Comparison of ENCODE assay signal across 10 cellular contexts in the genomic region with DNA sequence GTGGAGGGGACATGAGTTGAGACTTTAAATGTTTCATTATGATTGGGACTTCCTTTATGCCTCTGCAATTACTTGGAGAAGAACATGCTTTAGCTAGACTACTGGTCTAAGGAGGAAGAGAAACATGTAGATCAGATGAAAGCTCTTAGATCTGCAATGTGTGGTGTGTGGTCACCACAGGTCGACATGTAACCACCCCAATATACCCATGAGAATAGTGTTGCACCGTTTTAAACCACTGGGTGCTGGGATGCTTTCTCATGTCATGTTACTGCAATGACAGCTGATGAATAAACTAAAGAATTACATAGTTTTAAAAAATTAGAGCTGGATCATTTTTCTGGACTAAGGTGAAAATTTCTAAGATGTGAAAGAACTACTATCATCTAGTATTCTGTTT.
DNase-seq lines count a peak whose midpoint lies in the region; ATAC-seq and TF ChIP-seq lines count a peak whose summit lies in the region.
"Had no signal": no experiment of that assay in that cellular context is flagged by ENCODE, and none has a peak within 500 bp of the region (broad histone marks: within the 10 kb centered on the region; RNA-seq: fewer than 3 reads in every experiment).

No MANE protein-coding gene starts in this region.

- H3K27ac ChIP-seq in GM23338 (ENCODE audit: low read depth), result no peak overlapping the region
- H3K27ac ChIP-seq in hepatocyte, result no peak overlapping the region

- peaks cover 26% of the 10 kb centered on the region for H3K4me1 Mint-ChIP-seq in GM23338
- H3K4me1 Mint-ChIP-seq in stimulated activated naive B cell treated with anti-CD40 and anti-IgM and Interleukin-4, amounts not matched to agents 10 μg/mL and 1 μg/mL and 100 μg/mL, for 72 hours, result no peaks in the 10 kb centered on the region

- H3K4me3 ChIP-seq in GM23338 (no peak overlapping the region), hepatocyte (no peak overlapping the region)

- no peaks in the 10 kb centered on the region for H3K36me3 Mint-ChIP-seq in GM23338 (ENCODE audit: low read depth)
- H3K36me3 Mint-ChIP-seq in stimulated activated naive B cell treated with anti-CD40 and anti-IgM and Interleukin-4, amounts not matched to agents 10 μg/mL and 1 μg/mL and 100 μg/mL, for 72 hours, result no peaks in the 10 kb centered on the region

- no peak for ATAC-seq in GM23338
- peak; percentile 100 for ATAC-seq in HG03175 (IDR thresholded peaks at IDR 0.05; ENCODE audit: unreplicated experiment)
- peak; percentile 95 to 99 for ATAC-seq in stimulated activated naive B cell treated with anti-CD40 and anti-IgM and Interleukin-4, amounts not matched to agents 10 μg/mL and 1 μg/mL and 100 μg/mL, for 72 hours (replicated peaks)
- ATAC-seq: effector memory CD8-positive, alpha-beta T cell had no signal

- H3K4me1 ChIP-seq in GM23338 (ENCODE audit: insufficient read depth) (peaks cover 25% of the 10 kb centered on the region), hepatocyte (ENCODE audit: insufficient read depth) (no peaks in the 10 kb centered on the region)

- H3K9me3 Mint-ChIP-seq in GM23338, result no peaks in the 10 kb centered on the region
- peaks cover 3 to 4% of the 10 kb centered on the region in 2 donors for H3K9me3 Mint-ChIP-seq in stimulated activated naive B cell treated with anti-CD40 and anti-IgM and Interleukin-4, amounts not matched to agents 10 μg/mL and 1 μg/mL and 100 μg/mL, for 72 hours

- H3K4me2 ChIP-seq in GM23338 (no peak overlapping the region), hepatocyte (no peak overlapping the region)

- H3K79me2 ChIP-seq in GM23338 (replicated peaks; ENCODE audit: insufficient read depth) (no peaks in the 10 kb centered on the region), hepatocyte (no peaks in the 10 kb centered on the region)

- no peaks in the 10 kb centered on the region for H3F3A ChIP-seq in GM23338 (replicated peaks; ENCODE audit: low read depth)

- TF ChIP-seq CTCF in GM23338 (conservative IDR thresholded peaks at IDR 0.05; ENCODE audit: low read depth in 2 of 2) (no peak), hepatocyte (IDR thresholded peaks at IDR 0.05; ENCODE audit: poor library complexity) (no peak)

- H3K9me2 ChIP-seq in GM23338 (ENCODE audit: insufficient read depth) (0 out of 2 replicates have a peak, but pooled peaks cover 4% of the 10 kb centered on the region), hepatocyte (replicated peaks; ENCODE audit: insufficient read depth) (no peaks in the 10 kb centered on the region)

- no peaks in the 10 kb centered on the region for H3K27me3 Mint-ChIP-seq in GM23338 (ENCODE audit: insufficient read depth, low read depth, poor library complexity)
- no peaks in the 10 kb centered on the region for H3K27me3 Mint-ChIP-seq in stimulated activated naive B cell treated with anti-CD40 and anti-IgM and Interleukin-4, amounts not matched to agents 10 μg/mL and 1 μg/mL and 100 μg/mL, for 72 hours
- H3K27me3 Mint-ChIP-seq: effector memory CD8-positive, alpha-beta T cell had no signal

- H4K20me1 ChIP-seq in GM23338 (replicated peaks; ENCODE audit: insufficient read depth) (no peaks in the 10 kb centered on the region), hepatocyte (ENCODE audit: insufficient read depth, poor library complexity, severe bottlenecking) (no peaks in the 10 kb centered on the region)

- 83% methylated on average over 2 of the region's 2 CpGs for WGBS in hepatocyte (ENCODE audit: low lambda C conversion rate, missing lambda C conversion rate)

- H3K9me3 ChIP-seq in hepatocyte (ENCODE audit: low read depth), result no peaks in the 10 kb centered on the region

- no peaks in the 10 kb centered on the region for H3K27me3 ChIP-seq in GM23338 (ENCODE audit: insufficient read depth)
- H3K27me3 ChIP-seq in hepatocyte, result no peaks in the 10 kb centered on the region

- H2AFZ ChIP-seq in GM23338 (peak overlapping the region; percentile 74; the same call in 1 of the 2 replicates), hepatocyte (no peak overlapping the region)

- H3K27ac Mint-ChIP-seq in GM23338, result no peak overlapping the region
- H3K27ac Mint-ChIP-seq in stimulated activated naive B cell treated with anti-CD40 and anti-IgM and Interleukin-4, amounts not matched to agents 10 μg/mL and 1 μg/mL and 100 μg/mL, for 72 hours, result no peak overlapping the region
- H3K27ac Mint-ChIP-seq: effector memory CD8-positive, alpha-beta T cell had no signal

- DNase-seq in GM19238 (ENCODE audit: insufficient read length, low spot score), result peak; percentile 11
- DNase-seq in GM23338 (ENCODE audit: low spot score), result no peak
- peak; percentile 5 for DNase-seq in stimulated activated naive B cell treated with anti-CD40 and anti-IgM and Interleukin-4, amounts not matched to agents 10 μg/mL and 1 μg/mL and 100 μg/mL, for 72 hours
- no peak for DNase-seq in COLO668 (lab: John Stamatoyannopoulos, UW; ENCODE audit: unreplicated experiment)
- no peak for DNase-seq in hepatocyte (ENCODE audit: low spot score)
- no peak for DNase-seq in activated naive CD4-positive, alpha-beta T cell treated with Interleukin-2 at 50 U/mL for 16 hours
- DNase-seq: effector memory CD8-positive, alpha-beta T cell; NCI-H774; T-helper 1 cell had no signal

- no peak overlapping the region for H3K4me3 Mint-ChIP-seq in GM23338
- H3K4me3 Mint-ChIP-seq in stimulated activated naive B cell treated with anti-CD40 and anti-IgM and Interleukin-4, amounts not matched to agents 10 μg/mL and 1 μg/mL and 100 μg/mL, for 72 hours, result no peak overlapping the region
- H3K4me3 Mint-ChIP-seq: effector memory CD8-positive, alpha-beta T cell had no signal

- H3K36me3 ChIP-seq in GM23338 (ENCODE audit: insufficient read depth), result no peaks in the 10 kb centered on the region
- no peaks in the 10 kb centered on the region for H3K36me3 ChIP-seq in hepatocyte (replicated peaks; ENCODE audit: insufficient read depth, low read depth)

TF ChIP-seq in GM23338, 12 proteins besides CTCF, POLR2A, EP300 and RAD21 (continues in another document):
- TF ChIP-seq, protein P1, sequence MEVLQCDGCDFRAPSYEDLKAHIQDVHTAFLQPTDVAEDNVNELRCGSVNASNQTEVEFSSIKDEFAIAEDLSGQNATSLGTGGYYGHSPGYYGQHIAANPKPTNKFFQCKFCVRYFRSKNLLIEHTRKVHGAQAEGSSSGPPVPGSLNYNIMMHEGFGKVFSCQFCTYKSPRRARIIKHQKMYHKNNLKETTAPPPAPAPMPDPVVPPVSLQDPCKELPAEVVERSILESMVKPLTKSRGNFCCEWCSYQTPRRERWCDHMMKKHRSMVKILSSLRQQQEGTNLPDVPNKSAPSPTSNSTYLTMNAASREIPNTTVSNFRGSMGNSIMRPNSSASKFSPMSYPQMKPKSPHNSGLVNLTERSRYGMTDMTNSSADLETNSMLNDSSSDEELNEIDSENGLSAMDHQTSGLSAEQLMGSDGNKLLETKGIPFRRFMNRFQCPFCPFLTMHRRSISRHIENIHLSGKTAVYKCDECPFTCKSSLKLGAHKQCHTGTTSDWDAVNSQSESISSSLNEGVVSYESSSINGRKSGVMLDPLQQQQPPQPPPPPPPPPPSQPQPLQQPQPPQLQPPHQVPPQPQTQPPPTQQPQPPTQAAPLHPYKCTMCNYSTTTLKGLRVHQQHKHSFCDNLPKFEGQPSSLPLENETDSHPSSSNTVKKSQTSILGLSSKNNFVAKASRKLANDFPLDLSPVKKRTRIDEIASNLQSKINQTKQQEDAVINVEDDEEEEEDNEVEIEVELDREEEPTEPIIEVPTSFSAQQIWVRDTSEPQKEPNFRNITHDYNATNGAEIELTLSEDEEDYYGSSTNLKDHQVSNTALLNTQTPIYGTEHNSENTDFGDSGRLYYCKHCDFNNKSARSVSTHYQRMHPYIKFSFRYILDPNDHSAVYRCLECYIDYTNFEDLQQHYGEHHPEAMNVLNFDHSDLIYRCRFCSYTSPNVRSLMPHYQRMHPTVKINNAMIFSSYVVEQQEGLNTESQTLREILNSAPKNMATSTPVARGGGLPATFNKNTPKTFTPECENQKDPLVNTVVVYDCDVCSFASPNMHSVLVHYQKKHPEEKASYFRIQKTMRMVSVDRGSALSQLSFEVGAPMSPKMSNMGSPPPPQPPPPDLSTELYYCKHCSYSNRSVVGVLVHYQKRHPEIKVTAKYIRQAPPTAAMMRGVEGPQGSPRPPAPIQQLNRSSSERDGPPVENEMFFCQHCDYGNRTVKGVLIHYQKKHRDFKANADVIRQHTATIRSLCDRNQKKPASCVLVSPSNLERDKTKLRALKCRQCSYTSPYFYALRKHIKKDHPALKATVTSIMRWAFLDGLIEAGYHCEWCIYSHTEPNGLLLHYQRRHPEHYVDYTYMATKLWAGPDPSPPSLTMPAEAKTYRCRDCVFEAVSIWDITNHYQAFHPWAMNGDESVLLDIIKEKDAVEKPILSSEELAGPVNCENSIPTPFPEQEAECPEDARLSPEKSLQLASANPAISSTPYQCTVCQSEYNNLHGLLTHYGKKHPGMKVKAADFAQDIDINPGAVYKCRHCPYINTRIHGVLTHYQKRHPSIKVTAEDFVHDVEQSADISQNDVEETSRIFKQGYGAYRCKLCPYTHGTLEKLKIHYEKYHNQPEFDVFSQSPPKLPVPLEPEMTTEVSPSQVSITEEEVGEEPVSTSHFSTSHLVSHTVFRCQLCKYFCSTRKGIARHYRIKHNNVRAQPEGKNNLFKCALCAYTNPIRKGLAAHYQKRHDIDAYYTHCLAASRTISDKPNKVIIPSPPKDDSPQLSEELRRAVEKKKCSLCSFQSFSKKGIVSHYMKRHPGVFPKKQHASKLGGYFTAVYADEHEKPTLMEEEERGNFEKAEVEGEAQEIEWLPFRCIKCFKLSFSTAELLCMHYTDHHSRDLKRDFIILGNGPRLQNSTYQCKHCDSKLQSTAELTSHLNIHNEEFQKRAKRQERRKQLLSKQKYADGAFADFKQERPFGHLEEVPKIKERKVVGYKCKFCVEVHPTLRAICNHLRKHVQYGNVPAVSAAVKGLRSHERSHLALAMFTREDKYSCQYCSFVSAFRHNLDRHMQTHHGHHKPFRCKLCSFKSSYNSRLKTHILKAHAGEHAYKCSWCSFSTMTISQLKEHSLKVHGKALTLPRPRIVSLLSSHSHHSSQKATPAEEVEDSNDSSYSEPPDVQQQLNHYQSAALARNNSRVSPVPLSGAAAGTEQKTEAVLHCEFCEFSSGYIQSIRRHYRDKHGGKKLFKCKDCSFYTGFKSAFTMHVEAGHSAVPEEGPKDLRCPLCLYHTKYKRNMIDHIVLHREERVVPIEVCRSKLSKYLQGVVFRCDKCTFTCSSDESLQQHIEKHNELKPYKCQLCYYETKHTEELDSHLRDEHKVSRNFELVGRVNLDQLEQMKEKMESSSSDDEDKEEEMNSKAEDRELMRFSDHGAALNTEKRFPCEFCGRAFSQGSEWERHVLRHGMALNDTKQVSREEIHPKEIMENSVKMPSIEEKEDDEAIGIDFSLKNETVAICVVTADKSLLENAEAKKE (CRISPR knock-in tag; IDR thresholded peaks at IDR 0.05), result no peak
- TF ChIP-seq, protein P2, sequence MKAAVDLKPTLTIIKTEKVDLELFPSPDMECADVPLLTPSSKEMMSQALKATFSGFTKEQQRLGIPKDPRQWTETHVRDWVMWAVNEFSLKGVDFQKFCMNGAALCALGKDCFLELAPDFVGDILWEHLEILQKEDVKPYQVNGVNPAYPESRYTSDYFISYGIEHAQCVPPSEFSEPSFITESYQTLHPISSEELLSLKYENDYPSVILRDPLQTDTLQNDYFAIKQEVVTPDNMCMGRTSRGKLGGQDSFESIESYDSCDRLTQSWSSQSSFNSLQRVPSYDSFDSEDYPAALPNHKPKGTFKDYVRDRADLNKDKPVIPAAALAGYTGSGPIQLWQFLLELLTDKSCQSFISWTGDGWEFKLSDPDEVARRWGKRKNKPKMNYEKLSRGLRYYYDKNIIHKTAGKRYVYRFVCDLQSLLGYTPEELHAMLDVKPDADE (IDR thresholded peaks at IDR 0.05), result no peak

Comparison
In these comparisons a context has a peak if more than half of its experiments do, and no peak if none do; other contexts are left out.
1. DNase-seq: peak in GM19238 (single experiment) and stimulated activated naive B cell treated with anti-CD40 and anti-IgM and Interleukin-4, amounts not matched to agents 10 μg/mL and 1 μg/mL and 100 μg/mL, for 72 hours (single experiment); none in GM23338 (single experiment), COLO668 (single experiment), hepatocyte (single experiment) and activated naive CD4-positive, alpha-beta T cell treated with Interleukin-2 at 50 U/mL for 16 hours (single experiment).